ENCODE assay signal across 10 cellular contexts in the genomic region with DNA sequence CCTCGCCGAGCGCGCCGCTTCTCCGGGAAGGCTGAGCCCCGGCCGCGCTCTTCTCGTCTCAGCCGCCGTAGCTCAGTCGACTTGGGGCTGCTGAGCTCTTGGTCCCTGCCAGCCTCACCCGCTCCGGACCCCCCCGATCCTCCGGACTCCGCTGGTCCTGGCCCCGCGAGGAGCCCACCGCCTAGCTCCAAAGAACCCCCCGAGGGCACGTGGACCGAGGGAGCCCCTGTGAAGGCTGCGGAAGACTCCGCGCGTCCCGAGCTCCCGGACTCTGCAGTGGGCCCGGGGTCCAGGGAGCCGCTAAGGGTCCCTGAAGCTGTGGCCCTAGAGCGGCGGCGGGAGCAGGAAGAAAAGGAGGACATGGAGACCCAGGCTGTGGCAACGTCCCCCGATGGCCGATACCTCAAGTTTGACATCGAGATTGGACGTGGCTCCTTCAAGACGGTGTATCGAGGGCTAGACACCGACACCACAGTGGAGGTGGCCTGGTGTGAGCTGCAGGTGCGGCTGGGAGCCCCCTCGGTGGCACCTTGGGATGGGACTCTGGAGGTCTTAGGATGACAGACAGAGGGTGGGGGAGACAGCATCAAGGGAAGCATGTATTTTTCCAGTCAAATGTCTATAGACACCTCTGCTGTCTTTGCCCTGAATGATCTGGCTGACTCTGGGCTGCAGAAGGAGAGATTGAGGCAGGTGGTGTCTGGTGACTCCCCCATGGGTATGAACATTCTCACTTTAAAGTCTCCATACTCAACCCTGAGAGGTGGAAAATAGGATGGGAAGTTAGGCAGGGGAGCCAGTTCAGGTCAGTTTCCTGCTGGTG. TPM values are rescaled to one million over a fixed set of nuclear protein-coding genes. Genes with fewer than 3 reads are reported as not detected.
DNase-seq lines count a peak whose midpoint lies in the region; ATAC-seq and TF ChIP-seq lines count a peak whose summit lies in the region.
"Had no signal": no experiment of that assay in that cellular context is flagged by ENCODE, and none has a peak within 500 bp of the region (broad histone marks: within the 10 kb centered on the region; RNA-seq: fewer than 3 reads in every experiment).

No MANE protein-coding gene starts in this region.

- WGBS in SK-N-SH (ENCODE audit: low lambda C conversion rate) = 40% methylated on average over 31 of the region's 45 CpGs
- 4 to 7% (median 4%) methylated on average over 35 to 45 of the region's 45 CpGs for WGBS in ovary, 3 donors

- no peak for TF ChIP-seq EP300 in SK-N-SH (IDR thresholded peaks at IDR 0.05; ENCODE audit: borderline replicate concordance in 1 of 2, low read depth in 1 of 2, low read length in 1 of 2)
- no peak for TF ChIP-seq EP300 in ovary (IDR thresholded peaks at IDR 0.05)

- no peak for TF ChIP-seq RAD21 in SK-N-SH (IDR thresholded peaks at IDR 0.05; ENCODE audit: low read length)

- no peak for TF ChIP-seq CTCF in CD8-positive, alpha-beta T cell (IDR thresholded peaks at IDR 0.05)
- no peak for TF ChIP-seq CTCF in SK-N-SH (IDR thresholded peaks at IDR 0.05)
- no peak for TF ChIP-seq CTCF in foreskin fibroblast (IDR thresholded peaks at IDR 0.05; ENCODE audit: low read depth, low read length)
- TF ChIP-seq CTCF in ovary (IDR thresholded peaks at IDR 0.05) = no peak
- TF ChIP-seq CTCF in CD14-positive monocyte (IDR thresholded peaks at IDR 0.05) = no peak

- H3K27ac Mint-ChIP-seq in CD8-positive, alpha-beta T cell = no peak overlapping the region
- H3K27ac Mint-ChIP-seq in activated naive CD4-positive, alpha-beta T cell treated with anti-CD3 and anti-CD28 coated beads, Interleukin-2, amount 50 U/mL, for 72 hours = no peak overlapping the region
- H3K27ac Mint-ChIP-seq in CD14-positive monocyte = no peak overlapping the region
- H3K27ac Mint-ChIP-seq: activated CD4-positive, alpha-beta memory T cell treated with anti-CD3 and anti-CD28 coated beads, Interleukin-2, amount 10 ng/mL, durations not matched to agents 7 days and 5 days had no signal

- no peaks in the 10 kb centered on the region for H4K20me1 ChIP-seq in SK-N-SH (ENCODE audit: insufficient read depth)

- H3K79me2 ChIP-seq in SK-N-SH (ENCODE audit: insufficient read depth) = peaks cover 47% of the 10 kb centered on the region

- intact Hi-C loops in CD8-positive, alpha-beta T cell (cut with DNase I, micrococcal nuclease) = no loop called here
- intact Hi-C loops in ovary (cut with DNase I) = no loop called here
- intact Hi-C loops in CD14-positive monocyte (cut with micrococcal nuclease) = no loop called here

- CTCF ChIA-PET in CD8-positive, alpha-beta T cell (lab: Charles Lee) = interaction anchor here (1.4 kb wide), 1 partner anchor 41 kb away, joined by 3 read pairs; no protein-coding TSS in a partner anchor
- CTCF ChIA-PET in SK-N-SH (lab: Yijun Ruan, JAX) = interaction anchor here (0.7 to 1.8 kb wide), 4 partner anchors 8 to 203 kb away, joined by 3 to 7 read pairs (median 4); partner anchors contain the start of gene VPS25

- POLR2A ChIA-PET in CD8-positive, alpha-beta T cell (lab: Charles Lee) = no interaction called here
- POLR2A ChIA-PET in SK-N-SH (lab: Yijun Ruan, JAX) = interaction anchor here (0.5 to 1.4 kb wide), 3 partner anchors 17 to 252 kb away, joined by 3 to 4 read pairs (median 3); partner anchors contain the start of genes CNTD1 and COA3

- H3K36me3 Mint-ChIP-seq in CD8-positive, alpha-beta T cell = peaks cover 34% of the 10 kb centered on the region
- peaks cover 6 to 21% of the 10 kb centered on the region in 2 donors for H3K36me3 Mint-ChIP-seq in activated naive CD4-positive, alpha-beta T cell treated with anti-CD3 and anti-CD28 coated beads, Interleukin-2, amount 50 U/mL, for 72 hours
- peaks cover 42 to 43% of the 10 kb centered on the region in 2 donors for H3K36me3 Mint-ChIP-seq in CD14-positive monocyte

- peak overlapping the region; percentile 87 for H3K9ac ChIP-seq in SK-N-SH

- H3K9me3 Mint-ChIP-seq in CD8-positive, alpha-beta T cell = no peaks in the 10 kb centered on the region
- no peaks in the 10 kb centered on the region for H3K9me3 Mint-ChIP-seq in activated naive CD4-positive, alpha-beta T cell treated with anti-CD3 and anti-CD28 coated beads, Interleukin-2, amount 50 U/mL, for 72 hours
- H3K9me3 Mint-ChIP-seq in CD14-positive monocyte = peaks cover 4 to 22% (median 9%) of the 10 kb centered on the region in 7 donors
- H3K9me3 Mint-ChIP-seq: activated CD4-positive, alpha-beta memory T cell treated with anti-CD3 and anti-CD28 coated beads, Interleukin-2, amount 10 ng/mL, durations not matched to agents 7 days and 5 days had no signal

- peaks cover 22% of the 10 kb centered on the region for H3K36me3 ChIP-seq in CD8-positive, alpha-beta T cell (ENCODE audit: insufficient read depth, low read length)
- peaks cover 20 to 29% of the 10 kb centered on the region in 2 experiments for H3K36me3 ChIP-seq in SK-N-SH (replicated peaks in 1 of 2; ENCODE audit: control insufficient read depth in 1 of 2, insufficient read depth in 2 of 2, low read length in 1 of 2)
- H3K36me3 ChIP-seq in ovary = no peaks in the 10 kb centered on the region

- H3K4me1 ChIP-seq in CD8-positive, alpha-beta T cell (ENCODE audit: insufficient read depth, low read length) = peaks cover 24% of the 10 kb centered on the region
- H3K4me1 ChIP-seq in SK-N-SH (ENCODE audit: control insufficient read depth in 1 of 2, insufficient read depth in 2 of 2, low read depth in 1 of 2, low read length in 1 of 2) (peaks cover 14% of the 10 kb centered on the region in 2 experiments; a peak in 3 of 4 replicates), ovary (ENCODE audit: insufficient read depth) (peaks cover 4% of the 10 kb centered on the region)

- TF ChIP-seq POLR2A in ovary (IDR thresholded peaks at IDR 0.05) = no peak

- H3K27me3 Mint-ChIP-seq in CD8-positive, alpha-beta T cell (ENCODE audit: low read depth) = peaks cover 43% of the 10 kb centered on the region
- peaks cover 65 to 70% (median 65%) of the 10 kb centered on the region in 3 donors for H3K27me3 Mint-ChIP-seq in CD14-positive monocyte (ENCODE audit: low read depth in 3 of 3)

- no peak for DNase-seq in CD8-positive, alpha-beta T cell
- no peak for DNase-seq in SK-N-SH
- DNase-seq in foreskin fibroblast = no peak
- DNase-seq in ovary = peak in 2 of 5 donors; percentile 19 to 42
- DNase-seq in COLO668 (lab: John Stamatoyannopoulos, UW; ENCODE audit: unreplicated experiment) = no peak
- DNase-seq in activated naive CD4-positive, alpha-beta T cell treated with anti-CD3 and anti-CD28 coated beads, Interleukin-2, amount 50 U/mL, for 72 hours (ENCODE audit: low spot score in 2 of 2) = no peak
- no peak for DNase-seq in CD14-positive monocyte (ENCODE audit: low spot score)
- DNase-seq: activated CD4-positive, alpha-beta memory T cell treated with anti-CD3 and anti-CD28 coated beads, Interleukin-2, amount 10 ng/mL, durations not matched to agents 7 days and 5 days; NCI-H1930 had no signal

- peaks cover 24% of the 10 kb centered on the region for H3K4me1 Mint-ChIP-seq in CD8-positive, alpha-beta T cell (ENCODE audit: low read depth)
- H3K4me1 Mint-ChIP-seq in CD14-positive monocyte = peaks cover 25% of the 10 kb centered on the region

- peak overlapping the region; percentile 98 for H3K4me2 ChIP-seq in SK-N-SH

- peaks cover 7% of the 10 kb centered on the region for H3F3A ChIP-seq in SK-N-SH (replicated peaks; ENCODE audit: insufficient read depth)

- ATAC-seq in CD8-positive, alpha-beta T cell = peak; percentile 11
- ATAC-seq in activated naive CD4-positive, alpha-beta T cell treated with anti-CD3 and anti-CD28 coated beads, Interleukin-2, amount 50 U/mL, for 72 hours = no peak
- no peak for ATAC-seq in HG03025 (IDR thresholded peaks at IDR 0.05; ENCODE audit: low FRiP score, unreplicated experiment)

- no peak overlapping the region for H3K4me3 Mint-ChIP-seq in CD8-positive, alpha-beta T cell
- H3K4me3 Mint-ChIP-seq in CD14-positive monocyte = peak overlapping the region in 1 of 2 donors; percentile 78
- H3K4me3 Mint-ChIP-seq: activated CD4-positive, alpha-beta memory T cell treated with anti-CD3 and anti-CD28 coated beads, Interleukin-2, amount 10 ng/mL, durations not matched to agents 7 days and 5 days had no signal

- H2AFZ ChIP-seq in SK-N-SH (ENCODE audit: low read depth) = no peak overlapping the region

- no peak overlapping the region for H3K4me3 ChIP-seq in CD8-positive, alpha-beta T cell (ENCODE audit: low read depth, low read length)
- H3K4me3 ChIP-seq in SK-N-SH (ENCODE audit: low read depth in 2 of 2, low read length in 1 of 2) = peak overlapping the region; percentile 61 to 84
- peak overlapping the region; percentile 56 to 82 for H3K4me3 ChIP-seq in foreskin fibroblast (ENCODE audit: low read depth in 1 of 2, low read length in 2 of 2)
- H3K4me3 ChIP-seq in ovary = peak overlapping the region; percentile 21

- no peaks in the 10 kb centered on the region for H3K9me3 ChIP-seq in CD8-positive, alpha-beta T cell (ENCODE audit: low read length)
- no peaks in the 10 kb centered on the region for H3K9me3 ChIP-seq in SK-N-SH
- no peaks in the 10 kb centered on the region for H3K9me3 ChIP-seq in ovary

- H3K27ac ChIP-seq in CD8-positive, alpha-beta T cell (ENCODE audit: low read depth, low read length) = no peak overlapping the region
- H3K27ac ChIP-seq in SK-N-SH (ENCODE audit: low read depth in 2 of 2, low read length in 1 of 2) (peak overlapping the region in 1 of 2 experiments; percentile 40; a peak in 2 of 4 replicates), ovary (peak overlapping the region in 1 of 2 donors; percentile 20)

- H3K9me2 ChIP-seq in SK-N-SH = no peaks in the 10 kb centered on the region

- peaks cover 50% of the 10 kb centered on the region for H3K27me3 ChIP-seq in CD8-positive, alpha-beta T cell (ENCODE audit: insufficient read depth, low read length)
- H3K27me3 ChIP-seq in SK-N-SH (ENCODE audit: insufficient read depth) (no peaks in the 10 kb centered on the region), ovary (no peaks in the 10 kb centered on the region)

RNA-seq across cellular contexts. Expression of gene WNK4, which starts 0.6 kb away (rescaled TPM):
- under 1 TPM; 0.16 to 0.28 TPM for total RNA-seq in CD8-positive, alpha-beta T cell
- 8.7 and 12.5 TPM in 2 replicates for polyA plus RNA-seq in SK-N-SH (2012; rRNA removed)
- 4.5 and 6.2 TPM in 2 replicates for polyA plus RNA-seq in SK-N-SH (2012; cell fraction: cytosol; rRNA removed)
- polyA plus RNA-seq in SK-N-SH (2012; cell fraction: nucleus; rRNA removed) = 45.5 and 57.2 TPM in 2 replicates
- 10 to 100 TPM in 1 of 7 donors, 1 to 10 TPM in 6; 1.5 to 11.9 (median 3.4) TPM for total RNA-seq in ovary
- polyA plus RNA-seq in ovary = 1 to 10 TPM; 1.1 to 1.5 TPM
- total RNA-seq in activated naive CD4-positive, alpha-beta T cell treated with anti-CD3 and anti-CD28 coated beads, Interleukin-2, amount 50 U/mL, for 72 hours = 1 to 10 TPM in 1 of 2 donors, under 1 TPM in 1; 0.56 to 1.7 TPM
- polyA plus RNA-seq in CD14-positive monocyte = not detected

RNA-seq across cellular contexts. Expression of gene VPS25, which starts 7.8 kb away (rescaled TPM):
- 10 to 100 TPM; 41.0 to 45.1 TPM for total RNA-seq in CD8-positive, alpha-beta T cell
- polyA plus RNA-seq in SK-N-SH (2012; rRNA removed) (127 and 158 TPM in 2 replicates), ovary (10 to 100 TPM; 49.0 to 56.5 TPM), CD14-positive monocyte (100 to 1,000 TPM; 104 to 125 TPM)
- polyA plus RNA-seq in SK-N-SH (2012; cell fraction: cytosol; rRNA removed) = 112 and 145 TPM in 2 replicates
- 67.3 and 101 TPM in 2 replicates for polyA plus RNA-seq in SK-N-SH (2012; cell fraction: nucleus; rRNA removed)
- total RNA-seq in ovary = 10 to 100 TPM; 33.7 to 49.1 (median 35.8) TPM
- 10 to 100 TPM; 58.4 to 62.2 TPM for total RNA-seq in activated naive CD4-positive, alpha-beta T cell treated with anti-CD3 and anti-CD28 coated beads, Interleukin-2, amount 50 U/mL, for 72 hours

RNA-seq across cellular contexts. Expression of gene COA3, which starts 17.5 kb away (rescaled TPM):
- total RNA-seq in CD8-positive, alpha-beta T cell = 1 to 10 TPM; 4.0 to 5.6 TPM
- polyA plus RNA-seq in SK-N-SH (2012; rRNA removed) (90.5 and 103 TPM in 2 replicates), ovary (10 to 100 TPM; 77.6 to 80.0 TPM), CD14-positive monocyte (100 to 1,000 TPM; 156 to 171 TPM)
- polyA plus RNA-seq in SK-N-SH (2012; cell fraction: cytosol; rRNA removed) = 91.5 and 93.2 TPM in 2 replicates
- polyA plus RNA-seq in SK-N-SH (2012; cell fraction: nucleus; rRNA removed) = 36.0 and 45.7 TPM in 2 replicates
- total RNA-seq in ovary = 10 to 100 TPM; 49.1 to 78.2 (median 62.9) TPM
- 10 to 100 TPM; 14.8 to 32.7 TPM for total RNA-seq in activated naive CD4-positive, alpha-beta T cell treated with anti-CD3 and anti-CD28 coated beads, Interleukin-2, amount 50 U/mL, for 72 hours

RNA-seq across cellular contexts. Expression of gene CNTD1, which starts 17.6 kb away (rescaled TPM):
- total RNA-seq in CD8-positive, alpha-beta T cell = not detected
- polyA plus RNA-seq in SK-N-SH (2012; rRNA removed) = 0.26 TPM in 1 of 2 replicates, not detected in the other
- polyA plus RNA-seq in SK-N-SH (2012; cell fraction: cytosol; rRNA removed) = 0.10 and 0.30 TPM in 2 replicates
- polyA plus RNA-seq in SK-N-SH (2012; cell fraction: nucleus; rRNA removed) = 0.18 and 0.19 TPM in 2 replicates
- under 1 TPM in 5 of 7 donors, not detected in 2; 0.30 to 0.79 (median 0.33) TPM for total RNA-seq in ovary
- polyA plus RNA-seq in ovary = under 1 TPM; 0.22 to 0.36 TPM
- total RNA-seq in activated naive CD4-positive, alpha-beta T cell treated with anti-CD3 and anti-CD28 coated beads, Interleukin-2, amount 50 U/mL, for 72 hours = under 1 TPM in 1 of 2 donors, not detected in 1; 0.43 TPM
- polyA plus RNA-seq in CD14-positive monocyte = not detected
- total RNA-seq: activated CD4-positive, alpha-beta memory T cell treated with anti-CD3 and anti-CD28 coated beads, Interleukin-2, amount 10 ng/mL, durations not matched to agents 7 days and 5 days had no signal

RNA-seq across cellular contexts. Expression of gene RAMP2, which starts 20.0 kb away (rescaled TPM):
- total RNA-seq in CD8-positive, alpha-beta T cell = not detected
- polyA plus RNA-seq in SK-N-SH (2012; rRNA removed) = 2.5 and 3.0 TPM in 2 replicates
- 2.3 and 2.9 TPM in 2 replicates for polyA plus RNA-seq in SK-N-SH (2012; cell fraction: cytosol; rRNA removed)
- 0.52 and 0.61 TPM in 2 replicates for polyA plus RNA-seq in SK-N-SH (2012; cell fraction: nucleus; rRNA removed)
- 10 to 100 TPM in 6 of 7 donors, 1 to 10 TPM in 1; 4.4 to 53.7 (median 19.6) TPM for total RNA-seq in ovary
- polyA plus RNA-seq in ovary = 10 to 100 TPM; 39.6 to 98.5 TPM
- total RNA-seq in activated naive CD4-positive, alpha-beta T cell treated with anti-CD3 and anti-CD28 coated beads, Interleukin-2, amount 50 U/mL, for 72 hours = not detected
- not detected for polyA plus RNA-seq in CD14-positive monocyte
- total RNA-seq: activated CD4-positive, alpha-beta memory T cell treated with anti-CD3 and anti-CD28 coated beads, Interleukin-2, amount 10 ng/mL, durations not matched to agents 7 days and 5 days had no signal
